Comparison of ENCODE assay signal across 8 cellular contexts in genomic region chr9:7570107-7570720, GRCh38.
DNase-seq lines count a peak whose midpoint lies in the region; ATAC-seq and TF ChIP-seq lines count a peak whose summit lies in the region.

No MANE protein-coding gene starts in this region.

- DNase-seq in AG04449 (ENCODE audit: low read depth, low spot score) (no peak), GM13977 (ENCODE audit: low spot score) (peak; percentile 30), NCI-H2081 (lab: John Stamatoyannopoulos, UW) (peak; percentile 70 to 77), dermis blood vessel endothelial cell (peak; percentile 81), mucosa of gallbladder (ENCODE audit: low spot score) (peak; percentile 53)
- peak; percentile 77 for DNase-seq in activated CD4-positive, alpha-beta T cell treated with anti-CD3 and anti-CD28 coated beads for 36 hours
- peak; percentile 35 for DNase-seq in stimulated activated CD8-positive, alpha-beta memory T cell treated with anti-CD3 and anti-CD28 coated beads, Interleukin-7, amount 100 ng/mL, for 24 hours (ENCODE audit: low read depth)

- no peak overlapping the region for H3K27ac Mint-ChIP-seq in activated CD4-positive, alpha-beta T cell treated with anti-CD3 and anti-CD28 coated beads for 36 hours

- H3K4me3 Mint-ChIP-seq in activated CD4-positive, alpha-beta T cell treated with anti-CD3 and anti-CD28 coated beads for 36 hours: no peak overlapping the region

- CTCF ChIA-PET in AG04449 (lab: Yijun Ruan, JAX): interaction anchor here (0.7 to 1.5 kb wide), 2 partner anchors 9 to 11 kb away, joined by 3 to 4 read pairs; no protein-coding TSS in a partner anchor
- CTCF ChIA-PET in activated CD4-positive, alpha-beta T cell treated with anti-CD3 and anti-CD28 coated beads for 36 hours (lab: Charles Lee): interaction anchor here (0.6 to 2.1 kb wide), 9 partner anchors 9 to 214 kb away, joined by 3 to 12 read pairs (median 3); no protein-coding TSS in a partner anchor

- intact Hi-C loops in activated CD4-positive, alpha-beta T cell treated with anti-CD3 and anti-CD28 coated beads for 36 hours (cut with DNase I, micrococcal nuclease): loop anchor here in 1 of 2 experiments (1.0 to 2.0 kb wide), 2 partner anchors 87 to 1325 kb away; no protein-coding TSS in a partner anchor

- TF ChIP-seq CTCF in AG04449 (IDR thresholded peaks at IDR 0.05; ENCODE audit: insufficient read depth, low read length, missing control alignments) (peak; percentile 63), GM13977 (IDR thresholded peaks at IDR 0.05; ENCODE audit: extremely low read depth, insufficient read depth, missing control alignments) (peak; percentile 85)

- ATAC-seq in HG02938 (IDR thresholded peaks at IDR 0.05; ENCODE audit: unreplicated experiment): peak; percentile 97
- ATAC-seq in activated CD4-positive, alpha-beta T cell treated with anti-CD3 and anti-CD28 coated beads for 36 hours: peak; percentile 70

- H3K9me3 Mint-ChIP-seq in activated CD4-positive, alpha-beta T cell treated with anti-CD3 and anti-CD28 coated beads for 36 hours (ENCODE audit: low read depth): no peaks in the 10 kb centered on the region

- H3K4me3 ChIP-seq in AG04449 (ENCODE audit: low read depth, low read length): no peak overlapping the region

- no peaks in the 10 kb centered on the region for H3K36me3 Mint-ChIP-seq in activated CD4-positive, alpha-beta T cell treated with anti-CD3 and anti-CD28 coated beads for 36 hours (ENCODE audit: low read depth)

- peaks cover 5% of the 10 kb centered on the region for H3K27me3 Mint-ChIP-seq in activated CD4-positive, alpha-beta T cell treated with anti-CD3 and anti-CD28 coated beads for 36 hours

- in situ Hi-C loops in GM13977 (cut with MboI; ENCODE audit: low pct_unique_long_range_greater_than_20kb, low sequenced_read_pairs, unreplicated experiment): no loop called here

- POLR2A ChIA-PET in AG04449 (lab: Yijun Ruan, JAX): no interaction called here
- POLR2A ChIA-PET in activated CD4-positive, alpha-beta T cell treated with anti-CD3 and anti-CD28 coated beads for 36 hours (lab: Charles Lee): no interaction called here

- peaks cover 4% of the 10 kb centered on the region for H3K4me1 Mint-ChIP-seq in activated CD4-positive, alpha-beta T cell treated with anti-CD3 and anti-CD28 coated beads for 36 hours
